16 cellular contexts compared by ENCODE assay signal in genomic region chr2:150438654-150439053, GRCh38. TPM values are rescaled to one million over a fixed set of nuclear protein-coding genes. Genes with fewer than 3 reads are reported as not detected.
A peak's percentile ranks its signal among the peaks of the same experiment; 100 is the strongest.
DNase-seq lines count a peak whose midpoint lies in the region; ATAC-seq, FAIRE-seq and TF ChIP-seq lines count a peak whose summit lies in the region.
"Had no signal": no experiment of that assay in that cellular context is flagged by ENCODE, and none has a peak within 500 bp of the region (broad histone marks: within the 10 kb centered on the region; RNA-seq: fewer than 3 reads in every experiment).

No MANE protein-coding gene starts in this region.

- no peaks in the 10 kb centered on the region for H3K36me3 ChIP-seq in suprapubic skin
- H3K36me3 ChIP-seq: HAP-1 had no signal

- TF ChIP-seq CTCF in foreskin keratinocyte (conservative IDR thresholded peaks at IDR 0.05) (no peak), suprapubic skin (IDR thresholded peaks at IDR 0.05) (no peak)

- 87% methylated on average over 2 of the region's 2 CpGs for WGBS in suprapubic skin

- no peak for TF ChIP-seq EP300 in suprapubic skin (IDR thresholded peaks at IDR 0.05)

- no peaks in the 10 kb centered on the region for H3K9me3 ChIP-seq in suprapubic skin
- H3K9me3 ChIP-seq: HAP-1 had no signal

- TF ChIP-seq POLR2A in suprapubic skin (IDR thresholded peaks at IDR 0.05): no peak

- H3K27ac ChIP-seq in foreskin keratinocyte (no peak overlapping the region), suprapubic skin (no peak overlapping the region)

- peak; percentile 66 for ATAC-seq in foreskin keratinocyte

- FAIRE-seq in RCC 7860 (lab: Jason Lieb, UNC): peak; percentile 86
- FAIRE-seq: HTR-8/SVneo had no signal

- H3K27me3 ChIP-seq in foreskin keratinocyte (no peaks in the 10 kb centered on the region), suprapubic skin (no peaks in the 10 kb centered on the region)

- no peaks in the 10 kb centered on the region for H3K4me1 ChIP-seq in foreskin keratinocyte
- H3K4me1 ChIP-seq in suprapubic skin: no peaks in the 10 kb centered on the region
- H3K4me1 ChIP-seq: HAP-1 had no signal

- in situ Hi-C loops in ACHN (cut with HindIII; ENCODE audit: low pct_ligation_motif_present, low pct_unique_long_range_greater_than_20kb, low sequenced_read_pairs): no loop called here

- DNase-seq in ACHN (peak; percentile 37), HK-2 (ENCODE audit: unreplicated experiment) (peak; percentile 3), RCC 7860 (ENCODE audit: low spot score) (peak; percentile 69), foreskin keratinocyte (peak; percentile 37 to 53), NCI-H1930 (lab: John Stamatoyannopoulos, UW) (no peak), suprapubic skin (ENCODE audit: low spot score in 2 of 2) (no peak)
- no peak for DNase-seq in stimulated activated CD4-positive, alpha-beta T cell treated with anti-CD3 and anti-CD28 coated beads, Interleukin-4, amount 100 ng/mL, for 24 hours
- DNase-seq: AML-193, COR-L47, NCI-H1436 treated with DMSO at 0.1 percent for 48 hours, NCI-H2081, NCI-H526 treated with DMSO at 0.1 percent for 48 hours, SW 1271 had no signal

- no peak overlapping the region for H3K4me3 ChIP-seq in suprapubic skin
- H3K4me3 ChIP-seq: HAP-1 had no signal

RNA-seq across cellular contexts. Expression of gene RND3, which starts 48.8 kb away (rescaled TPM):
- 60.8 and 61.3 TPM in 2 replicates for total RNA-seq in foreskin keratinocyte
- polyA plus RNA-seq in foreskin keratinocyte: 23.7 and 29.0 TPM in 2 replicates
- 10 to 100 TPM; 45.7 to 65.3 (median 56.9) TPM for total RNA-seq in suprapubic skin
- polyA plus RNA-seq: CD14-positive monocyte had no signal

Comparison
In these comparisons a context has a peak if more than half of its experiments do, and no peak if none do; other contexts are left out.
1. DNase-seq: peak in ACHN (single experiment), HK-2 (single experiment), RCC 7860 (single experiment) and foreskin keratinocyte (2 of 2); none in stimulated activated CD4-positive, alpha-beta T cell treated with anti-CD3 and anti-CD28 coated beads, Interleukin-4, amount 100 ng/mL, for 24 hours (single experiment), NCI-H1930 (0 of 2) and suprapubic skin (0 of 2).